ENCODE assay signal across 24 cellular contexts in the genomic region with DNA sequence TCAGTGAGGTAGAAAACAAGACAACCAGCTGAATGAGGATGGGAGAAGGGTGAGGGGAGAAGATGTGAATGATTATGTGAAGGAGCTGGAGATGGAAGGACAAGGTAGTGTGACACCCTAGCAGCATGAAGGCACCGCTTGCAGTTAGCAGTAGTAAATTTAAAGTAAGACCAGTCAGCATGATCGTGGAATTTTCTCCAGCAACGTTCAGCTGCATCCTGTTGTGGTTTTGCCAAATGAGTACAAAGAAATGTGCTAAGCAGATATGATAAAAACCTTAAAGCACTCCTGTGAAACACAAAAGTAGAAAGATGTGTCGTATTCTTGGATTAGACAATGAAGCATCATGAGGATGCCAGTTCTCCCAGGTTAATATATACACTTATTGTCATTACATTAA. TPM values are rescaled to one million over a fixed set of nuclear protein-coding genes. Genes with fewer than 3 reads are reported as not detected.
DNase-seq lines count a peak whose midpoint lies in the region; ATAC-seq, FAIRE-seq and TF ChIP-seq lines count a peak whose summit lies in the region.
"Had no signal": no experiment of that assay in that cellular context is flagged by ENCODE, and none has a peak within 500 bp of the region (broad histone marks: within the 10 kb centered on the region; RNA-seq: fewer than 3 reads in every experiment).

No MANE protein-coding gene starts in this region.

- H3K9me3 ChIP-seq in GM23248 (ENCODE audit: low read depth) (no peaks in the 10 kb centered on the region), OCI-LY7 (ENCODE audit: low read length) (peaks cover 6% of the 10 kb centered on the region; the same call in 1 of the 2 replicates), H1 (ENCODE audit: insufficient read depth in 2 of 2, low read depth in 1 of 2, low read length in 1 of 2) (0 out of 4 replicates have a peak, but pooled peaks cover 0 to 2% of the 10 kb centered on the region in 2 experiments)
- H3K9me3 ChIP-seq: MG63 had no signal

- H3K4me3 ChIP-seq in GM23248 (no peak overlapping the region), OCI-LY7 (ENCODE audit: low read depth, low read length, poor library complexity, severe bottlenecking) (no peak overlapping the region), H1 (ENCODE audit: extremely low read depth in 1 of 4, insufficient read depth in 2 of 4, low read depth in 3 of 4, low read length in 4 of 4) (no peak overlapping the region)
- H3K4me3 ChIP-seq: dorsolateral prefrontal cortex, GM12878, heart right ventricle, MG63, SK-N-MC, smooth muscle cell, tibial artery had no signal

- H3K9ac ChIP-seq in GM23248 (no peak overlapping the region), H1 (replicated peaks in 1 of 4; ENCODE audit: extremely low read depth in 1 of 4, low read depth in 3 of 4, low read length in 3 of 4) (no peak overlapping the region)

- peaks cover 10% of the 10 kb centered on the region for H3K4me1 ChIP-seq in GM23248 (ENCODE audit: insufficient read depth)
- peaks cover 15% of the 10 kb centered on the region for H3K4me1 ChIP-seq in OCI-LY7 (ENCODE audit: insufficient read depth, low read length, poor library complexity, severe bottlenecking)
- H3K4me1 ChIP-seq in H1 (replicated peaks in 1 of 4; ENCODE audit: control insufficient read depth in 3 of 4, insufficient read depth in 4 of 4, low read length in 3 of 4), result peaks cover 0 to 4% (median 2%) of the 10 kb centered on the region in 4 experiments; a peak in 3 of 7 replicates

- no peaks in the 10 kb centered on the region for H4K20me1 ChIP-seq in GM23248 (ENCODE audit: insufficient read depth)
- no peaks in the 10 kb centered on the region for H4K20me1 ChIP-seq in OCI-LY7 (ENCODE audit: insufficient read depth, low read length)
- no peaks in the 10 kb centered on the region for H4K20me1 ChIP-seq in H1 (replicated peaks in 1 of 2; ENCODE audit: control insufficient read depth in 1 of 2, insufficient read depth in 2 of 2, low read length in 2 of 2)

- no peak for TF ChIP-seq POLR2A in H1 (IDR thresholded peaks at IDR 0.05; ENCODE audit: control extremely low read depth in 1 of 2, low read depth in 2 of 2, low read length in 2 of 2)

- DNase-seq in GM23248 (peak; percentile 14), OCI-LY7 (ENCODE audit: low spot score) (no peak), H1 (ENCODE audit: low read depth in 1 of 2, low spot score in 2 of 2) (no peak), pulmonary artery endothelial cell (ENCODE audit: low read depth, low spot score) (peak; percentile 26), NCI-H146 (lab: John Stamatoyannopoulos, UW) (no peak), iPS-NIHi11 (ENCODE audit: low spot score) (no peak)
- DNase-seq: activated CD4-positive, alpha-beta memory T cell treated with anti-CD3 and anti-CD28 coated beads for 36 hours; activated CD4-positive, CD25-positive, alpha-beta regulatory T cell; caudate nucleus; dorsolateral prefrontal cortex; heart right ventricle; MG63; midbrain; NCI-H1436 treated with DMSO at 0.1 percent for 48 hours; NCI-H524 treated with DMSO at 0.1 percent for 48 hours; stimulated activated CD4-positive, alpha-beta T cell treated with anti-CD3 and anti-CD28 coated beads, Interleukin-2, amount 100 ng/mL, for 48 hours; stimulated activated naive CD4-positive, alpha-beta T cell; tibial artery had no signal

- no peak overlapping the region for H3K14ac ChIP-seq in H1 (ENCODE audit: insufficient read length)

- H3K27me3 ChIP-seq in GM23248 (replicated peaks; ENCODE audit: insufficient read depth) (no peaks in the 10 kb centered on the region), H1 (replicated peaks in 1 of 4; ENCODE audit: control insufficient read depth in 3 of 4, extremely low read depth in 1 of 4, insufficient read depth in 3 of 4, low read length in 3 of 4) (no peaks in the 10 kb centered on the region)
- H3K27me3 ChIP-seq: dorsolateral prefrontal cortex, heart right ventricle, MG63, tibial artery had no signal

- no peaks in the 10 kb centered on the region for H3K23me2 ChIP-seq in H1 (ENCODE audit: low read depth, low read length)

- H2BK5ac ChIP-seq in H1 (ENCODE audit: low read depth, low read length), result 0 out of 2 replicates have a peak overlapping the region, but pooled peaks have one; percentile 31

- H3K79me1 ChIP-seq in H1 (ENCODE audit: low read depth, low read length), result no peaks in the 10 kb centered on the region

- no peak overlapping the region for H2AFZ ChIP-seq in GM23248
- 0 out of 2 replicates have a peak overlapping the region, but pooled peaks have one; percentile 13 for H2AFZ ChIP-seq in OCI-LY7 (ENCODE audit: low read length)
- H2AFZ ChIP-seq in H1 (ENCODE audit: low read length), result no peak overlapping the region

- H3K23ac ChIP-seq in H1 (ENCODE audit: insufficient read length), result no peak overlapping the region

- no peak for TF ChIP-seq EP300 in H1 (IDR thresholded peaks at IDR 0.05; ENCODE audit: borderline replicate concordance in 1 of 2, low read depth in 2 of 2, low read length in 2 of 2)

- H2BK15ac ChIP-seq in H1 (ENCODE audit: low read length), result no peak overlapping the region

- H3K79me2 ChIP-seq in GM23248 (ENCODE audit: insufficient read depth) (no peaks in the 10 kb centered on the region), OCI-LY7 (ENCODE audit: insufficient read depth, low read depth, low read length) (no peaks in the 10 kb centered on the region), H1 (ENCODE audit: control insufficient read depth in 1 of 2, insufficient read depth in 2 of 2, low read length in 2 of 2) (no peaks in the 10 kb centered on the region)

- peak overlapping the region; percentile 46; the same call in 1 of the 2 replicates for H2BK12ac ChIP-seq in H1 (ENCODE audit: low read depth, low read length)

- H2BK20ac ChIP-seq in H1 (ENCODE audit: low read length), result peak overlapping the region; percentile 89; the same call in 1 of the 2 replicates

- H3K4me2 ChIP-seq in GM23248 (ENCODE audit: unreplicated experiment) (no peak overlapping the region), OCI-LY7 (ENCODE audit: low read length) (no peak overlapping the region), H1 (ENCODE audit: insufficient read depth in 1 of 2, low read depth in 2 of 2, low read length in 2 of 2) (no peak overlapping the region)
- H3K4me2 ChIP-seq: smooth muscle cell had no signal

- H3K4ac ChIP-seq in H1 (replicated peaks; ENCODE audit: insufficient read length, low read depth, low read length), result no peak overlapping the region

- H3K9me2 ChIP-seq in GM23248 (ENCODE audit: insufficient read depth), result no peaks in the 10 kb centered on the region
- no peaks in the 10 kb centered on the region for H3K9me2 ChIP-seq in OCI-LY7 (ENCODE audit: insufficient read depth, low read length)

- TF ChIP-seq RAD21 in H1 (IDR thresholded peaks at IDR 0.05 in 1 of 2, conservative IDR thresholded peaks at IDR 0.05 in 1 of 2; ENCODE audit: low read depth in 2 of 2, low read length in 2 of 2), result no peak

- H3K36me3 ChIP-seq in GM23248 (ENCODE audit: low read depth), result no peaks in the 10 kb centered on the region
- no peaks in the 10 kb centered on the region for H3K36me3 ChIP-seq in OCI-LY7 (ENCODE audit: insufficient read depth, low read length)
- no peaks in the 10 kb centered on the region for H3K36me3 ChIP-seq in H1 (ENCODE audit: control insufficient read depth in 2 of 4, insufficient read depth in 4 of 4, low read length in 3 of 4)
- H3K36me3 ChIP-seq: heart right ventricle, MG63, tibial artery had no signal

- ATAC-seq in HG02852 (IDR thresholded peaks at IDR 0.05; ENCODE audit: unreplicated experiment), result no peak
- ATAC-seq: GM12878, left lobe of liver had no signal

- no peak overlapping the region for H2AK5ac ChIP-seq in H1 (ENCODE audit: low read depth, low read length)

- CTCF ChIA-PET in OCI-LY7 (lab: Charles Lee; ENCODE audit: unreplicated experiment) (no interaction called here), H1 (lab: Charles Lee; ENCODE audit: partially characterized antibody) (interaction anchor here (0.6 to 1.9 kb wide), 8 partner anchors 12 to 660 kb away, joined by 3 to 6 read pairs (median 3); no protein-coding TSS in a partner anchor)

- no TSS peak for BruUV-seq in OCI-LY7 (replicated peaks; lab: Mats Ljungman, UMichigan)

- in situ Hi-C loops in GM23248 (cut with MboI), result loop anchor here (25.0 kb wide), 1 partner anchor 654 kb away; no protein-coding TSS in a partner anchor

- 71 to 78% methylated on average over 4 of the region's 4 CpGs for WGBS in GM23248 (ENCODE audit: low coverage in 1 of 2, low lambda C conversion rate in 2 of 2, missing lambda C conversion rate in 2 of 2), 2 experiments
- WGBS in H1 (ENCODE audit: extremely low coverage in 1 of 2, insufficient coverage in 1 of 2, insufficient read length in 1 of 2, insufficient replicate concordance in 2 of 2, low coverage in 1 of 2, low lambda C conversion rate in 2 of 2, missing lambda C conversion rate in 1 of 2), 2 experiments, result 91% methylated on average over 4 of the region's 4 CpGs; no CpG with 5 or more reads in 1 of the 2 experiments

- no peak overlapping the region for H2BK120ac ChIP-seq in H1 (replicated peaks; ENCODE audit: low read depth, low read length)

- H3F3A ChIP-seq in GM23248 (ENCODE audit: insufficient read depth), result peaks cover 9% of the 10 kb centered on the region

- no peak overlapping the region for H4K8ac ChIP-seq in H1 (ENCODE audit: extremely low read depth, insufficient read depth, low read length)

- intact Hi-C loops in OCI-LY7 (cut with micrococcal nuclease; ENCODE audit: unreplicated experiment), result loop anchor here (5.0 kb wide), 1 partner anchor 81 kb away; no protein-coding TSS in a partner anchor

- no peak overlapping the region for H4K91ac ChIP-seq in H1 (replicated peaks; ENCODE audit: insufficient read length, low read length)

- TF ChIP-seq CTCF in OCI-LY7 (conservative IDR thresholded peaks at IDR 0.05; ENCODE audit: low read length), result no peak
- TF ChIP-seq CTCF in H1 (IDR thresholded peaks at IDR 0.05; ENCODE audit: control extremely low read depth in 1 of 3, insufficient read depth in 1 of 3, low read depth in 1 of 3, low read length in 3 of 3), result no peak

- no peak for FAIRE-seq in H1 (lab: Jason Lieb, UNC)
- FAIRE-seq: GM12878 had no signal

- H3K18ac ChIP-seq in H1 (ENCODE audit: extremely low read depth, low read length), result no peak overlapping the region

- H3K56ac ChIP-seq in H1 (replicated peaks; ENCODE audit: insufficient read length, low read depth, low read length), result no peak overlapping the region

- POLR2A ChIA-PET in OCI-LY7 (lab: Charles Lee) (interaction anchor here (0.6 to 1.1 kb wide), 5 partner anchors 8 to 1860 kb away, joined by 3 to 5 read pairs (median 4); no protein-coding TSS in a partner anchor), H1 (lab: Charles Lee; ENCODE audit: partially characterized antibody) (interaction anchor here (1.8 kb wide), 1 partner anchor 34 kb away, joined by 6 read pairs; a partner anchor contains a TSS)

- H4K5ac ChIP-seq in H1 (ENCODE audit: insufficient read length, low read depth, low read length), result no peak overlapping the region

- H3K27ac ChIP-seq in GM23248 (no peak overlapping the region), OCI-LY7 (ENCODE audit: low read depth, low read length, poor library complexity, severe bottlenecking) (no peak overlapping the region), H1 (ENCODE audit: low read depth, low read length) (no peak overlapping the region)
- H3K27ac ChIP-seq: dorsolateral prefrontal cortex, heart right ventricle, RWPE1, SK-N-MC, tibial artery had no signal

RNA-seq across cellular contexts. Expression of a gene that starts 34.1 kb away (rescaled TPM):
- total RNA-seq in GM23248 (2014; rRNA removed; shearing (Covaris generic)), result 61.4 and 75.5 TPM in 2 replicates
- polyA plus RNA-seq in GM23248 (2016; fragmentation: Nextera tagmentation; extraction: Ambion mirVana) (71.9 and 73.9 TPM in 2 replicates), H1 (2011; rRNA removed) (17.1 and 23.0 TPM in 2 replicates)
- 49.1 and 54.9 TPM in 2 replicates for total RNA-seq in OCI-LY7 (2014; rRNA removed; shearing (Covaris generic))
- total RNA-seq in OCI-LY7 (2022) (65.6 and 82.2 TPM in 2 replicates), pulmonary artery endothelial cell (31.1 and 45.5 TPM in 2 replicates)
- total RNA-seq in H1 (2021; fragmentation: NEBNext Ultra II Directional; extraction: Animal tissue kit (Norgen Biotek cat#: 25700)), result 50.4 and 50.5 TPM in 2 replicates
- polyA plus RNA-seq in H1 (2011; cell fraction: cytosol; rRNA removed), result 35.7 TPM
- 35.8 TPM for polyA plus RNA-seq in H1 (2011; cell fraction: nucleus; rRNA removed)
- 21.6 to 48.4 TPM (median 26.3 TPM) in 4 replicates for polyA plus RNA-seq in H1 (2012, experiment 1 of 2)
- polyA plus RNA-seq in H1 (2012, experiment 2 of 2), result 3.2 TPM
- 31.7 TPM for polyA plus RNA-seq in H1 (2013, experiment 1 of 2)
- polyA plus RNA-seq in H1 (2013, experiment 2 of 2), result 31.0 TPM
- 30.4 and 42.0 TPM in 2 replicates for polyA minus RNA-seq in H1 (2011; rRNA and poly(A)+ RNA removed)
- 19.4 TPM for polyA minus RNA-seq in H1 (2011; cell fraction: cytosol; rRNA and poly(A)+ RNA removed)
- 72.0 TPM for polyA minus RNA-seq in H1 (2011; cell fraction: nucleus; rRNA and poly(A)+ RNA removed)

Comparison
In these comparisons a context has a peak if more than half of its experiments do, and no peak if none do; other contexts are left out.
1. DNase-seq: peak in GM23248 (single experiment) and pulmonary artery endothelial cell (single experiment); none in OCI-LY7 (single experiment), H1 (0 of 2), NCI-H146 (single experiment) and iPS-NIHi11 (single experiment).